14 cellular contexts compared by ENCODE assay signal in genomic region chr20:1924910-1925861, GRCh38. TPM values are rescaled to one million over a fixed set of nuclear protein-coding genes. Genes with fewer than 3 reads are reported as not detected.
DNase-seq lines count a peak whose midpoint lies in the region; ATAC-seq and TF ChIP-seq lines count a peak whose summit lies in the region.
"Had no signal": no experiment of that assay in that cellular context is flagged by ENCODE, and none has a peak within 500 bp of the region (broad histone marks: within the 10 kb centered on the region; RNA-seq: fewer than 3 reads in every experiment).

No MANE protein-coding gene starts in this region.

- H3K27me3 ChIP-seq in A673 (replicated peaks; ENCODE audit: insufficient read depth, low read depth, low read length, poor library complexity) (no peaks in the 10 kb centered on the region), WERI-Rb-1 (ENCODE audit: insufficient read depth, low read depth, severe bottlenecking) (no peaks in the 10 kb centered on the region)

- no peaks in the 10 kb centered on the region for H3K27me3 Mint-ChIP-seq in HFFc6 (ENCODE audit: insufficient read depth)
- H3K27me3 Mint-ChIP-seq in WTC11 (ENCODE audit: low read depth): no peaks in the 10 kb centered on the region; the same call in 1 of the 2 replicates

- H3K27ac Mint-ChIP-seq in HFFc6 (no peak overlapping the region), WTC11 (no peak overlapping the region)

- peaks cover 34% of the 10 kb centered on the region for H3K36me3 ChIP-seq in A673 (ENCODE audit: insufficient read depth, low read length, poor library complexity, severe bottlenecking)
- no peaks in the 10 kb centered on the region for H3K36me3 ChIP-seq in WERI-Rb-1

- intact Hi-C loops in A673 (cut with micrococcal nuclease; ENCODE audit: unreplicated experiment): no loop called here

- H3K27ac ChIP-seq in A673 (ENCODE audit: low read depth, low read length, poor library complexity, severe bottlenecking) (no peak overlapping the region), WERI-Rb-1 (no peak overlapping the region)
- H3K27ac ChIP-seq: C4-2B had no signal

- H3K36me3 Mint-ChIP-seq in HFFc6 (ENCODE audit: low read depth): no peaks in the 10 kb centered on the region
- peaks cover 13% of the 10 kb centered on the region for H3K36me3 Mint-ChIP-seq in WTC11

- no peaks in the 10 kb centered on the region for H3K9me3 ChIP-seq in A673 (ENCODE audit: low read depth, low read length, poor library complexity, severe bottlenecking)
- H3K9me3 ChIP-seq in WERI-Rb-1 (ENCODE audit: severe bottlenecking): no peaks in the 10 kb centered on the region

- H3K4me3 Mint-ChIP-seq in HFFc6 (no peak overlapping the region), WTC11 (no peak overlapping the region)

- 0 out of 2 replicates have a peak, but pooled peaks have one; percentile 33 for TF ChIP-seq CTCF in A673 (conservative IDR thresholded peaks at IDR 0.05; ENCODE audit: low read depth, low read length)
- TF ChIP-seq CTCF in HFFc6 (IDR thresholded peaks at IDR 0.05): peak; percentile 33; the same call in 1 of the 2 replicates
- TF ChIP-seq CTCF in WTC11 (IDR thresholded peaks at IDR 0.05): no peak
- no peak for TF ChIP-seq CTCF in WERI-Rb-1 (IDR thresholded peaks at IDR 0.05; ENCODE audit: low read depth, low read length)

- POLR2A ChIA-PET in A673 (lab: Charles Lee; ENCODE audit: low non-redundant PET): no interaction called here
- POLR2A ChIA-PET in WTC11 (lab: Charles Lee): interaction anchor here (0.6 kb wide), 1 partner anchor 25 kb away, joined by 4 read pairs; no protein-coding TSS in a partner anchor

- peak; percentile 50 for ATAC-seq in WTC11

- H3K4me1 Mint-ChIP-seq in HFFc6 (ENCODE audit: low read depth) (no peaks in the 10 kb centered on the region), WTC11 (peaks cover 44% of the 10 kb centered on the region)

- CTCF ChIA-PET in A673 (lab: Charles Lee) (no interaction called here), WTC11 (lab: Charles Lee) (interaction anchor here (1.1 to 1.6 kb wide), 3 partner anchors 25 to 122 kb away, joined by 3 read pairs; no protein-coding TSS in a partner anchor)

- no peaks in the 10 kb centered on the region for H3K4me1 ChIP-seq in A673 (ENCODE audit: insufficient read depth, low read length, poor library complexity, severe bottlenecking)

- H3K4me3 ChIP-seq in A673 (ENCODE audit: low read depth, low read length, poor library complexity, severe bottlenecking): no peak overlapping the region
- no peak overlapping the region for H3K4me3 ChIP-seq in WERI-Rb-1 (ENCODE audit: low read depth, low read length)

- BruUV-seq in A673 (replicated peaks; lab: Mats Ljungman, UMichigan): no TSS peak

- no peaks in the 10 kb centered on the region for H3K9me3 Mint-ChIP-seq in HFFc6
- no peaks in the 10 kb centered on the region for H3K9me3 Mint-ChIP-seq in WTC11

- DNase-seq in A673 (ENCODE audit: low spot score) (no peak), HFFc6 (no peak), WTC11 (ENCODE audit: low spot score) (no peak), iPS-NIHi7 (ENCODE audit: extremely low spot score) (peak; percentile 31), NCI-H146 (lab: John Stamatoyannopoulos, UW) (no peak), WERI-Rb-1 (no peak), retina (no peak)
- no peak for DNase-seq in stimulated activated CD4-positive, alpha-beta T cell treated with anti-CD3 and anti-CD28 coated beads, Interleukin-1b, Interleukin-23, amount 100 ng/mL, for 48 hours
- DNase-seq: DMS 273 treated with DMSO at 0.1 percent for 48 hours, KBM-7, NCI-H1436, NCI-H2081 treated with DMSO at 0.1 percent for 48 hours, NCI-H524 treated with DMSO at 0.1 percent for 48 hours had no signal

TF ChIP-seq in WTC11, 78 proteins besides CTCF, POLR2A, EP300 and RAD21:
- TF ChIP-seq MYBL2 (CRISPR knock-in tag; IDR thresholded peaks at IDR 0.05): no peak
- TF ChIP-seq ERG (CRISPR knock-in tag; IDR thresholded peaks at IDR 0.05): no peak
- TF ChIP-seq CREB1 (CRISPR knock-in tag; IDR thresholded peaks at IDR 0.05): no peak
- TF ChIP-seq GABPB1 (CRISPR knock-in tag; IDR thresholded peaks at IDR 0.05): no peak
TF ChIP-seq in WTC11: peak in this region for 0.

RNA-seq across cellular contexts. Expression of gene SIRPA, which starts 30.0 kb away (rescaled TPM):
- total RNA-seq in A673 (2021): 81.0 and 81.2 TPM in 2 replicates
- 10 to 100 TPM; 44.0 to 66.2 (median 47.5) TPM for total RNA-seq in HFFc6 (2021; fragmentation: NEBNext Ultra II Directional; extraction: Animal tissue kit (Norgen Biotek cat#: 25700))
- 5.9 to 8.9 TPM (median 6.7 TPM) in 3 replicates for total RNA-seq in WTC11 (2021)

Comparison
In these comparisons a context has a peak if more than half of its experiments do, and no peak if none do; other contexts are left out.
1. CTCF ChIP-seq: peak in A673 (single experiment) and HFFc6 (single experiment); none in WTC11 (single experiment) and WERI-Rb-1 (single experiment).